30 cellular contexts compared by ENCODE assay signal in the genomic region with DNA sequence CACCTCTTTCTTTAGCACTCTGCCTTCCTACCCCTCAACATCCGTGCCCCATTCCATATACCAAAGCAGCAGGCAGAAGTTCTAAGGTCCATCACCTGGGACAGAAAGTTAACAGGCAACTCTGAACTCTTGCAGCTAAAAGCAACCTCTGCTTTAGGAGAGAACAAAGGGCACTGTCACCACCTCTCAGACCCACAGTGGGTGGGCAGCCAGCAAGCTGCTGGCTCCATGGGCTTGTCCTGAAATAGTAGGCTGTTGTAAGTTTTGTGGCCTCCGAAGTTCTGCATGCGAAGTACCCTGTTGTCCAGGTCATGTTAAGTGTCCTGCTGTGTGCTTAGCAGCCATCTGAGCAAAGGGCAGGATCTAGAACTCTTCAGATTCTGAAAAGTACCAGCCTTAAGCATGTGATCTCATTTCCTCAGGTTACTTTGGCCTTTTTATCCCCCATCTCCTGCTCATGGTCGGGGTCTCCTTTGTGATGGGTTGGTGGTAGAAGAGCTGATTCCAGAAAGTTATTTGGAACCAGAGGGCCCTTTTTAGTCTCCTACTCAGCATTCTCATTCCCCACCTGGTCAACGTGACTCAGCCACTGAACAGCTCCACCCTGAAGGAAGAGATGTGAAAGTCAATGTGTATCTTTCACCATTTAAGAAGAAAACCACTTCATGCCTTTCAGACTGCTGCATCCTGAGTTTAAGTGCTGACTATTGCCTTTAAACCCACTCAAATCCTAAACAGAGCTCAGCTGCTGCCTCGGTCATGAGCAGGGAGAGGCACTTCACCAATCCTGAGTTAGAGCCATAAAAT.
DNase-seq lines count a peak whose midpoint lies in the region; ATAC-seq, FAIRE-seq and TF ChIP-seq lines count a peak whose summit lies in the region.
"Had no signal": no experiment of that assay in that cellular context is flagged by ENCODE, and none has a peak within 500 bp of the region (broad histone marks: within the 10 kb centered on the region; RNA-seq: fewer than 3 reads in every experiment).

No MANE protein-coding gene starts in this region.

- H3K36me3 ChIP-seq in MM.1S (replicated peaks; ENCODE audit: insufficient read depth, low read length) (no peaks in the 10 kb centered on the region), H1 (ENCODE audit: control insufficient read depth in 2 of 4, insufficient read depth in 4 of 4, low read length in 3 of 4) (peaks cover 8 to 33% (median 23%) of the 10 kb centered on the region in 4 experiments; a peak in 7 of 8 replicates), mucosa of descending colon (ENCODE audit: low read depth) (no peaks in the 10 kb centered on the region)
- H3K36me3 ChIP-seq: BLaER1, uterus had no signal

- H3K9me3 Mint-ChIP-seq in activated T-cell treated with anti-CD3 and anti-CD28 coated beads, Interleukin-2, amount 50 U/mL, for 72 hours, result no peaks in the 10 kb centered on the region
- no peaks in the 10 kb centered on the region for H3K9me3 Mint-ChIP-seq in HFFc6
- H3K9me3 Mint-ChIP-seq: activated naive CD4-positive, alpha-beta T cell treated with anti-CD3 and anti-CD28 coated beads, Interleukin-2, amount 50 U/mL, for 72 hours; stimulated activated naive B cell treated with anti-CD40 and anti-IgM and Interleukin-4, amounts not matched to agents 10 μg/mL and 1 μg/mL and 100 μg/mL, for 72 hours had no signal

- H2BK20ac ChIP-seq in H1 (ENCODE audit: low read length), result no peak overlapping the region

- H3F3A ChIP-seq in MM.1S (ENCODE audit: insufficient read depth, low read length), result 0 out of 2 replicates have a peak, but pooled peaks cover 3% of the 10 kb centered on the region

- H3K4me3 ChIP-seq in MM.1S (ENCODE audit: low read length), result no peak overlapping the region
- no peak overlapping the region for H3K4me3 ChIP-seq in H1 (ENCODE audit: extremely low read depth in 1 of 4, insufficient read depth in 2 of 4, low read depth in 3 of 4, low read length in 4 of 4)
- H3K4me3 ChIP-seq in mucosa of descending colon, result no peak overlapping the region
- H3K4me3 ChIP-seq: BLaER1, heart left ventricle, spleen, testis, uterus had no signal

- peak; percentile 11 to 50; a peak in 2 of 3 replicates for TF ChIP-seq POLR2A in H1 (IDR thresholded peaks at IDR 0.05; ENCODE audit: control extremely low read depth in 1 of 2, low read depth in 2 of 2, low read length in 2 of 2)

- H2AFZ ChIP-seq in MM.1S (ENCODE audit: low read length) (no peak overlapping the region), H1 (ENCODE audit: low read length) (no peak overlapping the region)

- H3K27ac Mint-ChIP-seq in activated T-cell treated with anti-CD3 and anti-CD28 coated beads, Interleukin-2, amount 50 U/mL, for 72 hours, result no peak overlapping the region
- H3K27ac Mint-ChIP-seq in HFFc6, result no peak overlapping the region
- H3K27ac Mint-ChIP-seq: activated CD8-positive, alpha-beta memory T cell treated with anti-CD3 and anti-CD28 coated beads, Interleukin-2, amount 10 ng/mL, durations not matched to agents 7 days and 5 days; naive thymus-derived CD4-positive, alpha-beta T cell; stimulated activated naive B cell treated with anti-CD40 and anti-IgM and Interleukin-4, amounts not matched to agents 10 μg/mL and 1 μg/mL and 100 μg/mL, for 72 hours had no signal

- POLR2A ChIA-PET in H1 (lab: Charles Lee; ENCODE audit: partially characterized antibody), result interaction anchor here (0.6 to 2.3 kb wide), 7 partner anchors 9 to 940 kb away, joined by 3 to 6 read pairs (median 3); no protein-coding TSS in a partner anchor

- no peak overlapping the region for H2BK120ac ChIP-seq in H1 (replicated peaks; ENCODE audit: low read depth, low read length)

- no peak overlapping the region for H4K8ac ChIP-seq in H1 (ENCODE audit: extremely low read depth, insufficient read depth, low read length)

- no peak overlapping the region for H3K18ac ChIP-seq in H1 (ENCODE audit: extremely low read depth, low read length)

- H4K20me1 ChIP-seq in MM.1S (ENCODE audit: insufficient read depth, low read length) (no peaks in the 10 kb centered on the region), H1 (replicated peaks in 1 of 2; ENCODE audit: control insufficient read depth in 1 of 2, insufficient read depth in 2 of 2, low read length in 2 of 2) (no peaks in the 10 kb centered on the region)
- H4K20me1 ChIP-seq: BLaER1 had no signal

- H2BK15ac ChIP-seq in H1 (ENCODE audit: low read length), result no peak overlapping the region

- TF ChIP-seq CTCF in MM.1S (IDR thresholded peaks at IDR 0.05; ENCODE audit: low read length), result no peak
- no peak for TF ChIP-seq CTCF in H1 (IDR thresholded peaks at IDR 0.05; ENCODE audit: control extremely low read depth in 1 of 3, insufficient read depth in 1 of 3, low read depth in 1 of 3, low read length in 3 of 3)
- no peak for TF ChIP-seq CTCF in mucosa of descending colon (IDR thresholded peaks at IDR 0.05)
- no peak for TF ChIP-seq CTCF in HFFc6 (IDR thresholded peaks at IDR 0.05)

- DNase-seq in ELF-1 (ENCODE audit: low read depth, low spot score) (peak; percentile 34), MM.1S (peak; percentile 31), H1 (ENCODE audit: low read depth in 1 of 2, low spot score in 2 of 2) (no peak), mucosa of descending colon (no peak), HFFc6 (no peak)
- no peak for DNase-seq in stimulated activated CD4-positive, alpha-beta T cell treated with anti-CD3 and anti-CD28 coated beads, Interleukin-4, amount 100 ng/mL, for 1 hour
- no peak for DNase-seq in activated T-cell treated with anti-CD3 and anti-CD28 coated beads, Interleukin-2, amount 50 U/mL, for 72 hours
- DNase-seq: ACHN; activated CD4-positive, alpha-beta T cell treated with anti-CD3 and anti-CD28 coated beads, Interleukin-2, amount 50 U/mL, for 1 hour; activated CD8-positive, alpha-beta memory T cell treated with anti-CD3 and anti-CD28 coated beads, Interleukin-2, amount 10 ng/mL, durations not matched to agents 7 days and 5 days; anterior cingulate cortex; central memory CD4-positive, alpha-beta T cell; dermis blood vessel endothelial cell; heart left ventricle; KG1; MV-4-11; naive thymus-derived CD4-positive, alpha-beta T cell; NCI-H1694; NCI-H748 treated with DMSO at 0.1 percent for 48 hours; retina; spleen; stimulated activated CD4-positive, alpha-beta T cell treated with anti-CD3 and anti-CD28 coated beads, Interleukin-4, amount 100 ng/mL, for 24 hours; stimulated activated naive B cell treated with anti-CD40 and anti-IgM and Interleukin-4, amounts not matched to agents 10 μg/mL and 1 μg/mL and 100 μg/mL, for 72 hours; testis; uterus; WERI-Rb-1 had no signal

- 77% methylated on average over 6 of the region's 6 CpGs; no CpG with 5 or more reads in 1 of the 2 experiments for WGBS in H1 (ENCODE audit: extremely low coverage in 1 of 2, insufficient coverage in 1 of 2, insufficient read length in 1 of 2, insufficient replicate concordance in 2 of 2, low coverage in 1 of 2, low lambda C conversion rate in 2 of 2, missing lambda C conversion rate in 1 of 2), 2 experiments

- no peak overlapping the region for H2BK12ac ChIP-seq in H1 (ENCODE audit: low read depth, low read length)

- FAIRE-seq in H1 (lab: Jason Lieb, UNC), result no peak

- H3K4me2 ChIP-seq in MM.1S (ENCODE audit: low read depth, low read length), result 0 out of 2 replicates have a peak overlapping the region, but pooled peaks have one; percentile 1
- peak overlapping the region in 1 of 2 experiments; percentile 3; a peak in 1 of 4 replicates for H3K4me2 ChIP-seq in H1 (ENCODE audit: insufficient read depth in 1 of 2, low read depth in 2 of 2, low read length in 2 of 2)
- H3K4me2 ChIP-seq: BLaER1 had no signal

- no peak overlapping the region for H2AK5ac ChIP-seq in H1 (ENCODE audit: low read depth, low read length)

- H3K27me3 ChIP-seq in MM.1S (replicated peaks; ENCODE audit: insufficient read depth, low read length) (no peaks in the 10 kb centered on the region), H1 (replicated peaks in 1 of 4; ENCODE audit: control insufficient read depth in 3 of 4, extremely low read depth in 1 of 4, insufficient read depth in 3 of 4, low read length in 3 of 4) (no peaks in the 10 kb centered on the region; a peak in 1 of 7 replicates)
- H3K27me3 ChIP-seq: BLaER1, heart left ventricle, spleen, testis, uterus had no signal

- H3K9ac ChIP-seq in MM.1S (ENCODE audit: low read length), result no peak overlapping the region
- H3K9ac ChIP-seq in H1 (replicated peaks in 1 of 4; ENCODE audit: extremely low read depth in 1 of 4, low read depth in 3 of 4, low read length in 3 of 4), result 0 out of 7 replicates have a peak overlapping the region, but pooled peaks of 1 of the 4 experiments have one; percentile 10
- H3K9ac ChIP-seq: BLaER1 had no signal

- H3K23me2 ChIP-seq in H1 (ENCODE audit: low read depth, low read length), result no peaks in the 10 kb centered on the region

- no peak overlapping the region; the same call in 1 of the 2 replicates for H3K27ac ChIP-seq in MM.1S (ENCODE audit: low read length)
- peak overlapping the region; percentile 30 for H3K27ac ChIP-seq in H1 (ENCODE audit: low read depth, low read length)
- H3K27ac ChIP-seq: BLaER1, heart left ventricle, spleen, testis, uterus, WERI-Rb-1 had no signal

- H3K79me1 ChIP-seq in H1 (ENCODE audit: low read depth, low read length), result no peaks in the 10 kb centered on the region; the same call in 1 of the 2 replicates

- H2BK5ac ChIP-seq in H1 (ENCODE audit: low read depth, low read length), result no peak overlapping the region

- no peaks in the 10 kb centered on the region for H3K27me3 Mint-ChIP-seq in activated T-cell treated with anti-CD3 and anti-CD28 coated beads, Interleukin-2, amount 50 U/mL, for 72 hours (ENCODE audit: low read depth)
- no peaks in the 10 kb centered on the region; the same call in 1 of the 2 replicates for H3K27me3 Mint-ChIP-seq in HFFc6 (ENCODE audit: insufficient read depth)

- peaks cover 13% of the 10 kb centered on the region for H3K4me1 ChIP-seq in MM.1S (ENCODE audit: low read length)
- H3K4me1 ChIP-seq in H1 (replicated peaks in 1 of 4; ENCODE audit: control insufficient read depth in 3 of 4, insufficient read depth in 4 of 4, low read length in 3 of 4), result peaks cover 7 to 15% (median 10%) of the 10 kb centered on the region in 4 experiments; a peak in 6 of 7 replicates
- no peaks in the 10 kb centered on the region for H3K4me1 ChIP-seq in mucosa of descending colon (ENCODE audit: low read depth)
- H3K4me1 ChIP-seq: spleen, testis, uterus had no signal

- H3K36me3 Mint-ChIP-seq in activated T-cell treated with anti-CD3 and anti-CD28 coated beads, Interleukin-2, amount 50 U/mL, for 72 hours (ENCODE audit: insufficient read depth in 2 of 2), result no peaks in the 10 kb centered on the region
- H3K36me3 Mint-ChIP-seq in HFFc6 (ENCODE audit: low read depth), result no peaks in the 10 kb centered on the region
- H3K36me3 Mint-ChIP-seq: activated CD8-positive, alpha-beta memory T cell treated with anti-CD3 and anti-CD28 coated beads, Interleukin-2, amount 10 ng/mL, durations not matched to agents 7 days and 5 days; activated naive CD4-positive, alpha-beta T cell treated with anti-CD3 and anti-CD28 coated beads, Interleukin-2, amount 50 U/mL, for 72 hours; naive thymus-derived CD4-positive, alpha-beta T cell; stimulated activated naive B cell treated with anti-CD40 and anti-IgM and Interleukin-4, amounts not matched to agents 10 μg/mL and 1 μg/mL and 100 μg/mL, for 72 hours had no signal

- H3K9me2 ChIP-seq in MM.1S (replicated peaks; ENCODE audit: insufficient read depth, low read length), result no peaks in the 10 kb centered on the region; the same call in 1 of the 2 replicates

- H3K4me1 Mint-ChIP-seq in activated T-cell treated with anti-CD3 and anti-CD28 coated beads, Interleukin-2, amount 50 U/mL, for 72 hours (ENCODE audit: low read depth), result no peaks in the 10 kb centered on the region
- peaks cover 19% of the 10 kb centered on the region for H3K4me1 Mint-ChIP-seq in HFFc6 (ENCODE audit: low read depth)
- H3K4me1 Mint-ChIP-seq: activated CD8-positive, alpha-beta memory T cell treated with anti-CD3 and anti-CD28 coated beads, Interleukin-2, amount 10 ng/mL, durations not matched to agents 7 days and 5 days; naive thymus-derived CD4-positive, alpha-beta T cell; stimulated activated naive B cell treated with anti-CD40 and anti-IgM and Interleukin-4, amounts not matched to agents 10 μg/mL and 1 μg/mL and 100 μg/mL, for 72 hours had no signal

- ATAC-seq in mucosa of descending colon, result peak; percentile 46
- no peak for ATAC-seq in HG03565 (IDR thresholded peaks at IDR 0.05; ENCODE audit: unreplicated experiment)
- ATAC-seq in activated T-cell treated with anti-CD3 and anti-CD28 coated beads, Interleukin-2, amount 50 U/mL, for 72 hours (replicated peaks in 1 of 2), result no peak
- ATAC-seq: activated CD8-positive, alpha-beta memory T cell treated with anti-CD3 and anti-CD28 coated beads, Interleukin-2, amount 10 ng/mL, durations not matched to agents 7 days and 5 days; activated naive CD4-positive, alpha-beta T cell treated with anti-CD3 and anti-CD28 coated beads, Interleukin-2, amount 50 U/mL, for 72 hours; heart left ventricle; naive thymus-derived CD4-positive, alpha-beta T cell; Right ventricle myocardium inferior; stimulated activated naive B cell treated with anti-CD40 and anti-IgM and Interleukin-4, amounts not matched to agents 10 μg/mL and 1 μg/mL and 100 μg/mL, for 72 hours had no signal

- H3K56ac ChIP-seq in H1 (replicated peaks; ENCODE audit: insufficient read length, low read depth, low read length), result no peak overlapping the region

- no peak overlapping the region for H4K5ac ChIP-seq in H1 (ENCODE audit: insufficient read length, low read depth, low read length)

- TF ChIP-seq EP300 in H1 (IDR thresholded peaks at IDR 0.05; ENCODE audit: borderline replicate concordance in 1 of 2, low read depth in 2 of 2, low read length in 2 of 2), result no peak

- CTCF ChIA-PET in H1 (lab: Charles Lee; ENCODE audit: partially characterized antibody), result interaction anchor here (0.9 to 2.6 kb wide), 13 partner anchors 9 to 200 kb away, joined by 3 to 16 read pairs (median 4); no protein-coding TSS in a partner anchor

- TF ChIP-seq RAD21 in H1 (IDR thresholded peaks at IDR 0.05 in 1 of 2, conservative IDR thresholded peaks at IDR 0.05 in 1 of 2; ENCODE audit: low read depth in 2 of 2, low read length in 2 of 2), result no peak

- no peak overlapping the region for H3K14ac ChIP-seq in H1 (ENCODE audit: insufficient read length)

- intact Hi-C loops in mucosa of descending colon (cut with DNase I, micrococcal nuclease), result no loop called here

- no peak overlapping the region for H3K4me3 Mint-ChIP-seq in activated T-cell treated with anti-CD3 and anti-CD28 coated beads, Interleukin-2, amount 50 U/mL, for 72 hours
- no peak overlapping the region for H3K4me3 Mint-ChIP-seq in HFFc6
- H3K4me3 Mint-ChIP-seq: activated CD8-positive, alpha-beta memory T cell treated with anti-CD3 and anti-CD28 coated beads, Interleukin-2, amount 10 ng/mL, durations not matched to agents 7 days and 5 days; naive thymus-derived CD4-positive, alpha-beta T cell; stimulated activated naive B cell treated with anti-CD40 and anti-IgM and Interleukin-4, amounts not matched to agents 10 μg/mL and 1 μg/mL and 100 μg/mL, for 72 hours had no signal

- H3K9me3 ChIP-seq in MM.1S (replicated peaks; ENCODE audit: insufficient read depth, low read length), result no peaks in the 10 kb centered on the region
- H3K9me3 ChIP-seq in H1 (ENCODE audit: insufficient read depth in 2 of 2, low read depth in 1 of 2, low read length in 1 of 2), result no peaks in the 10 kb centered on the region
- no peaks in the 10 kb centered on the region for H3K9me3 ChIP-seq in mucosa of descending colon
- H3K9me3 ChIP-seq: BLaER1, heart left ventricle, spleen, testis, uterus had no signal

- no peaks in the 10 kb centered on the region for H3K79me2 ChIP-seq in MM.1S (ENCODE audit: low read length)
- no peaks in the 10 kb centered on the region for H3K79me2 ChIP-seq in H1 (ENCODE audit: control insufficient read depth in 1 of 2, insufficient read depth in 2 of 2, low read length in 2 of 2)

- H3K4ac ChIP-seq in H1 (replicated peaks; ENCODE audit: insufficient read length, low read depth, low read length), result peak overlapping the region; percentile 27

- no peak overlapping the region for H3K23ac ChIP-seq in H1 (ENCODE audit: insufficient read length)

- no peak overlapping the region for H4K91ac ChIP-seq in H1 (replicated peaks; ENCODE audit: insufficient read length, low read length)

Comparison
In these comparisons a context has a peak if more than half of its experiments do, and no peak if none do; other contexts are left out.
1. DNase-seq: peak in ELF-1 (single experiment) and MM.1S (single experiment); none in H1 (0 of 2), mucosa of descending colon (0 of 3), stimulated activated CD4-positive, alpha-beta T cell treated with anti-CD3 and anti-CD28 coated beads, Interleukin-4, amount 100 ng/mL, for 1 hour (single experiment), activated T-cell treated with anti-CD3 and anti-CD28 coated beads, Interleukin-2, amount 50 U/mL, for 72 hours (0 of 2) and HFFc6 (single experiment).